18 cellular contexts compared by ENCODE assay signal in the genomic region with DNA sequence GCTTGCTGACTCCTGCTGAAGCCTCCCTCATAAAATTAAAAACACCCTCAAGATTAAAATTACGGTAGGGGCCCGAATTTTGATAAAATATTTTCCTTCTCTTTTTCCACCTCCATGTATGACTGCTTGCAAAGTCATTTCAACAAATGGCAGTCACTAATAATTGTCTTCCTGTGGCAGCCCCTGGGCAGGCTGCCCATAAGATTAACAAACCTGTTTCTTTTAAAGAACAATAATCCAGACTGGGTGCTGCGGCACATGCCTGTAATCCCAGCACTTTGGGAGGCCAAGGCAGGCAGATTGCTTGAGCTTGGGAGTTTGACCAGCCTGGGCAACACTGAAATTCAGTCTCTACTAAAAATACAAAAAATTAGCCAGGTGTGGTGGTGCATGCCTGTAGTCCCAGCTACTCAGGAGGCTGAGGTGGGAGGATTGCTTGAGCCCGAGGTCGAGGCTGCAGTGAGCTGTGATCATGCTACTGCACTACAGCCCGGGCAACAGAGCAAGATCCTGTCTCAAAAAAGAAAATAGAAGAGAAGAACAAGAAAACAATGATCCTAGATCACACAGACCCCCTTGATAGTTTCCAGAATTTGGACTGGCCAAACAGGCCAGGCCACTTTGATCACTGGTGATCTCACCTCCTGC. TPM values are rescaled to one million over a fixed set of nuclear protein-coding genes. Genes with fewer than 3 reads are reported as not detected.
DNase-seq lines count a peak whose midpoint lies in the region; ATAC-seq and TF ChIP-seq lines count a peak whose summit lies in the region.
"Had no signal": no experiment of that assay in that cellular context is flagged by ENCODE, and none has a peak within 500 bp of the region (broad histone marks: within the 10 kb centered on the region; RNA-seq: fewer than 3 reads in every experiment).

No MANE protein-coding gene starts in this region.

- ATAC-seq in HG03378 (IDR thresholded peaks at IDR 0.05; ENCODE audit: unreplicated experiment) = no peak
- ATAC-seq: activated T-helper 17 cell treated with anti-CD3 and anti-CD28 coated beads, Interleukin-2, amount 50 U/mL, for 72 hours; Panc1 had no signal

- CTCF ChIA-PET in HEK293 (lab: Yijun Ruan, JAX) = interaction anchor here (0.6 to 1.2 kb wide), 3 partner anchors 9 to 111 kb away, joined by 3 read pairs; partner anchors contain the start of gene SAV1

- peak overlapping the region; percentile 69 for H3K27ac ChIP-seq in C4-2B
- H3K27ac ChIP-seq in HEK293 (ENCODE audit: extremely low read depth, low read depth, low read length) = no peak overlapping the region
- H3K27ac ChIP-seq in parathyroid adenoma = peak overlapping the region; percentile 80
- H3K27ac ChIP-seq: colonic mucosa, epithelial cell of prostate, neutrophil had no signal

- H3K9ac ChIP-seq in parathyroid adenoma = no peak overlapping the region

- H3K36me3 ChIP-seq in HEK293 (ENCODE audit: control insufficient read depth in 2 of 2, insufficient read depth in 1 of 2, low read length in 2 of 2) (peaks cover 0 to 20% of the 10 kb centered on the region in 2 experiments; a peak in 2 of 3 replicates), parathyroid adenoma (ENCODE audit: control insufficient read depth, insufficient read depth, low read length) (no peaks in the 10 kb centered on the region)
- H3K36me3 ChIP-seq: colonic mucosa, neutrophil had no signal

- no peak for TF ChIP-seq CTCF in C4-2B (conservative IDR thresholded peaks at IDR 0.05)
- no peak for TF ChIP-seq CTCF in HEK293 (tag by site-specific recombination; IDR thresholded peaks at IDR 0.05)
- no peak for TF ChIP-seq CTCF in parathyroid adenoma (IDR thresholded peaks at IDR 0.05)

- POLR2A ChIA-PET in HEK293 (lab: Yijun Ruan, JAX) = interaction anchor here (2.0 kb wide), 1 partner anchor 9 kb away, joined by 8 read pairs; the partner anchor contains the start of gene SAV1

- peaks cover 14% of the 10 kb centered on the region for H3K4me1 ChIP-seq in HEK293 (ENCODE audit: control insufficient read depth, insufficient read depth, low read length)
- H3K4me1 ChIP-seq in parathyroid adenoma = peaks cover 12% of the 10 kb centered on the region
- H3K4me1 ChIP-seq: colonic mucosa had no signal

- peak; percentile 49 for DNase-seq in dermis blood vessel endothelial cell
- DNase-seq in central memory CD4-positive, alpha-beta T cell = no peak
- no peak for DNase-seq in cortex of kidney (lab: John Stamatoyannopoulos, UW)
- DNase-seq in SHP77 treated with DMSO at 0.1 percent for 48 hours (lab: John Stamatoyannopoulos, UW) = no peak
- DNase-seq: amygdala, colonic mucosa, DMS79 treated with DMSO at 0.1 percent for 48 hours, NCI-H2029 treated with DMSO at 0.1 percent for 48 hours, NCI-H69, SW 1271 had no signal

- H3K9me3 ChIP-seq in HEK293 (ENCODE audit: control insufficient read depth, insufficient read depth, low read depth, low read length) (no peaks in the 10 kb centered on the region), parathyroid adenoma (ENCODE audit: control insufficient read depth, low read length) (no peaks in the 10 kb centered on the region)
- H3K9me3 ChIP-seq: colonic mucosa, neutrophil had no signal

- H3K4me2 ChIP-seq in parathyroid adenoma (ENCODE audit: low read length) = no peak overlapping the region

- no peak overlapping the region for H3K4me3 ChIP-seq in HEK293 (ENCODE audit: low read depth, low read length)
- no peak overlapping the region for H3K4me3 ChIP-seq in parathyroid adenoma (ENCODE audit: low read depth, low read length)
- H3K4me3 ChIP-seq: colonic mucosa had no signal

- no peaks in the 10 kb centered on the region for H3K27me3 ChIP-seq in parathyroid adenoma (ENCODE audit: control insufficient read depth, insufficient read depth, low read length)
- H3K27me3 ChIP-seq: colonic mucosa, neutrophil had no signal

- peak overlapping the region; percentile 8 for H2AFZ ChIP-seq in parathyroid adenoma

- peaks cover 40% of the 10 kb centered on the region for H3K79me2 ChIP-seq in parathyroid adenoma

TF ChIP-seq in HEK293, 187 proteins besides CTCF, POLR2A, EP300 and RAD21:
- TF ChIP-seq KLF1 (tag by site-specific recombination; IDR thresholded peaks at IDR 0.05) = no peak
- TF ChIP-seq ZNF510 (tag by site-specific recombination; IDR thresholded peaks at IDR 0.05; ENCODE audit: insufficient replicate concordance) = no peak
- TF ChIP-seq ZBTB44 (tag by site-specific recombination; IDR thresholded peaks at IDR 0.05) = 0 out of 2 replicates have a peak, but pooled peaks have one; percentile 8
- 0 out of 2 replicates have a peak, but pooled peaks have one; percentile 24 for TF ChIP-seq ZNF600 (tag by site-specific recombination; IDR thresholded peaks at IDR 0.05)
- TF ChIP-seq ZNF121 (tag by site-specific recombination; IDR thresholded peaks at IDR 0.05) = peak; percentile 65

RNA-seq across cellular contexts. Expression of gene SAV1, which starts 8.7 kb away (rescaled TPM):
- total RNA-seq in dermis blood vessel endothelial cell = 26.4 and 28.1 TPM in 2 replicates
